33 cellular contexts compared by ENCODE assay signal in the genomic region with DNA sequence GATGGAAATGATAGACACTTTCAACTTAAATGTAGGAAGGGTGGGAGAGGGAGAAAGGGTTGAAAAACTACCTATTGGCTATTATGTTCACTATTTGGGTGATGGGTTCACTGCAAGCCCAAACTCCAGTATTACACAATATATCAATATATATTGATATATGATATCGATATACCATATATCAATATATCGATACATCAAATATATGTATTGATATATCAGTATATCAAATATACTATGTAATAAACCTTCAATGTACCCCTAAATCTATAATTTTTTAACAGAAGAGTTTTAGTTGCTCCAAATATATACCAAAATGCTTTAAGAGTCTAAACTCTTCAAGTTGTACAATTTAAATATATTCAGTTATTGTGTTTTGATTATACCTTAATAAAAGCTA.
"Had no signal": no experiment of that assay in that cellular context is flagged by ENCODE, and none has a peak within 500 bp of the region (broad histone marks: within the 10 kb centered on the region; RNA-seq: fewer than 3 reads in every experiment).

No MANE protein-coding gene starts in this region.

- DNase-seq: activated B cell treated with CpG ODN at 0.5 μM for 24 hours; activated CD4-positive, alpha-beta memory T cell treated with anti-CD3 and anti-CD28 coated beads for 36 hours; activated CD4-positive, alpha-beta T cell treated with anti-CD3 and anti-CD28 coated beads for 4 hours; activated CD4-positive, alpha-beta T cell treated with anti-CD3 and anti-CD28 coated beads, Interleukin-2, amount 10 ng/mL, durations not matched to agents 24 days and 14 days; activated CD4-positive, alpha-beta T cell treated with anti-CD3 and anti-CD28 coated beads, Interleukin-2, amount 50 U/mL, for 1 hour; activated CD4-positive, alpha-beta T cell treated with anti-CD3 and anti-CD28 coated beads, Interleukin-2, amount 50 U/mL, for 4 hours; activated CD4-positive, CD25-positive, alpha-beta regulatory T cell treated with anti-CD3 and anti-CD28 coated beads, Interleukin-2, amount 50 U/mL, for 72 hours; activated CD8-positive, alpha-beta memory T cell treated with anti-CD3 and anti-CD28 coated beads, Interleukin-2, amount 50 U/mL, for 4 hours; activated CD8-positive, alpha-beta T cell treated with anti-CD3 and anti-CD28 coated beads for 36 hours; activated effector memory CD4-positive, alpha-beta T cell treated with anti-CD3 and anti-CD28 coated beads, Interleukin-2, amount 50 U/mL, for 16 hours; activated gamma-delta T cell treated with Interleukin-2 at 50 U/mL for 16 hours; activated naive CD4-positive, alpha-beta T cell; activated naive CD4-positive, alpha-beta T cell treated with anti-CD3 and anti-CD28 coated beads for 36 hours; activated naive CD4-positive, alpha-beta T cell treated with anti-CD3 and anti-CD28 coated beads, Interleukin-2, amount 50 U/mL, for 16 hours; activated naive CD8-positive, alpha-beta T cell treated with anti-CD3 and anti-CD28 coated beads for 36 hours; activated T-cell treated with anti-CD3 and anti-CD28 coated beads for 4 hours; activated T-cell treated with anti-CD3 and anti-CD28 coated beads, Interleukin-2, amount 50 U/mL, for 1 hour; activated T-cell treated with anti-CD3 and anti-CD28 coated beads, Interleukin-2, amount 50 U/mL, for 4 hours; activated T-cell treated with anti-CD3 and anti-CD28 coated beads, Interleukin-2, amount 50 U/mL, for 72 hours; adrenal gland; amniotic stem cell; aorta; body of pancreas; brain microvascular endothelial cell; central memory CD4-positive, alpha-beta T cell; T-helper 1 cell; T-helper 2 cell; T-helper 9 cell had no signal

- H3K36me3 ChIP-seq: adrenal gland, brain microvascular endothelial cell, breast epithelium had no signal

- H3K4me3 ChIP-seq: adrenal gland, body of pancreas, breast epithelium had no signal

- H3K9me3 ChIP-seq: adrenal gland, body of pancreas, breast epithelium had no signal

- H3K4me1 ChIP-seq: adrenal gland, body of pancreas, breast epithelium had no signal

- FAIRE-seq: TTC549 had no signal

- H3K27ac ChIP-seq: adrenal gland, body of pancreas, brain microvascular endothelial cell, breast epithelium, VCaP had no signal

- ATAC-seq: activated CD8-positive, alpha-beta T cell treated with anti-CD3 and anti-CD28 coated beads for 36 hours; activated naive CD4-positive, alpha-beta T cell treated with anti-CD3 and anti-CD28 coated beads, Interleukin-2, amount 50 U/mL, for 72 hours; activated T-cell treated with anti-CD3 and anti-CD28 coated beads, Interleukin-2, amount 50 U/mL, for 4 hours; activated T-cell treated with anti-CD3 and anti-CD28 coated beads, Interleukin-2, amount 50 U/mL, for 72 hours; activated T-helper 17 cell treated with anti-CD3 and anti-CD28 coated beads, Interleukin-2, amount 50 U/mL, for 72 hours; body of pancreas had no signal

- H3K27me3 ChIP-seq: adrenal gland, body of pancreas, brain microvascular endothelial cell, breast epithelium had no signal
